Comparison of ENCODE assay signal across 16 cellular contexts in the genomic region with DNA sequence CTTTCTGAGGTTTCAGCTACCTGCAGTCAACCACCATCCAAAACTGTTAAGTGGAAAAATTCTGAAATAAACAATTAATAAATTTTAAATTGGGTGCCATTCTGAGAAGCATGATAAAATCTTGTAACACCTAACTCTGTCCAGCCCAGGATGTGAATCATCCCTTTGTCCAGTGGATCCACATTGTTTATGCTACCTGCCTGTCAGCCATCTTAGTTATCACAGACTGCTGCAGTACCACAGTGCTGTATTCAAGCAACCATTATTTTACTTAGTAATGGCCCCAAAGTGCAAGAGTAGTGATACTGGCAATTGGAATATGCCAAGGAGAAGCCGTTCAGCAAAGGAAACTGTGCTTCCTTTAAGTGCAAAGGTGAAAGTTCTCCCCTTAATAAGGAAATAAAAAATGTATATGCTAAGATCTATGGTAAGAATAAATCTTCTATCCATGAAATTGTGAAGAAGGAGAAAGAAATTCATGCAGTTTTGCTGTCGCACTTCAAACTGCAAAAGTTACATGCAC. TPM values are rescaled to one million over a fixed set of nuclear protein-coding genes. Genes with fewer than 3 reads are reported as not detected.
DNase-seq lines count a peak whose midpoint lies in the region; ATAC-seq and TF ChIP-seq lines count a peak whose summit lies in the region.
"Had no signal": no experiment of that assay in that cellular context is flagged by ENCODE, and none has a peak within 500 bp of the region (broad histone marks: within the 10 kb centered on the region; RNA-seq: fewer than 3 reads in every experiment).

No MANE protein-coding gene starts in this region.

- intact Hi-C loops in HCT116 (cut with micrococcal nuclease) = no loop called here
- intact Hi-C loops in naive thymus-derived CD4-positive, alpha-beta T cell (cut with micrococcal nuclease) = loop anchor here in 1 of 2 donors (1.0 kb wide), 1 partner anchor 7 kb away; no protein-coding TSS in a partner anchor

- no peak for TF ChIP-seq POLR2A in HCT116 (IDR thresholded peaks at IDR 0.05; ENCODE audit: borderline replicate concordance, extremely low read depth, insufficient read depth, insufficient read length)

- H3K9ac ChIP-seq in HCT116 (ENCODE audit: low read length) = no peak overlapping the region

- H3K4me3 Mint-ChIP-seq in activated T-cell treated with anti-CD3 and anti-CD28 coated beads, Interleukin-2, amount 50 U/mL, for 24 hours = no peak overlapping the region
- H3K4me3 Mint-ChIP-seq in activated T-cell treated with anti-CD3 and anti-CD28 coated beads, Interleukin-2, amount 50 U/mL, for 4 hours = no peak overlapping the region
- peak overlapping the region in 2 of 10 donors; percentile 0 to 2 for H3K4me3 Mint-ChIP-seq in naive thymus-derived CD4-positive, alpha-beta T cell

- no peak for DNase-seq in activated T-cell treated with anti-CD3 and anti-CD28 coated beads, Interleukin-2, amount 50 U/mL, for 24 hours
- DNase-seq in activated T-cell treated with anti-CD3 and anti-CD28 coated beads, Interleukin-2, amount 50 U/mL, for 4 hours = no peak
- no peak for DNase-seq in HCT116 (ENCODE audit: low read depth, low spot score)
- peak; percentile 16 for DNase-seq in dermis blood vessel endothelial cell
- DNase-seq in naive thymus-derived CD4-positive, alpha-beta T cell = no peak
- DNase-seq in GM19238 (ENCODE audit: insufficient read length, low spot score) = no peak
- DNase-seq in NCI-H1436 treated with DMSO at 0.1 percent for 48 hours (lab: John Stamatoyannopoulos, UW) = no peak
- DNase-seq: Kasumi-1, MV-4-11, NCI-H1417 treated with DMSO at 0.1 percent for 48 hours, NCI-H2029 treated with DMSO at 0.1 percent for 48 hours, NCI-H524, SHP77 treated with DMSO at 0.1 percent for 48 hours had no signal

- H3K4me1 Mint-ChIP-seq in activated T-cell treated with anti-CD3 and anti-CD28 coated beads, Interleukin-2, amount 50 U/mL, for 24 hours (ENCODE audit: low read depth) = peaks cover 55% of the 10 kb centered on the region
- H3K4me1 Mint-ChIP-seq in activated T-cell treated with anti-CD3 and anti-CD28 coated beads, Interleukin-2, amount 50 U/mL, for 4 hours (ENCODE audit: low read depth) = peaks cover 46% of the 10 kb centered on the region
- peaks cover 21 to 61% (median 49%) of the 10 kb centered on the region in 7 donors for H3K4me1 Mint-ChIP-seq in naive thymus-derived CD4-positive, alpha-beta T cell

- no peaks in the 10 kb centered on the region for H3K4me1 ChIP-seq in HCT116 (ENCODE audit: control insufficient read depth in 1 of 2, insufficient read depth in 2 of 2, low read length in 2 of 2)
- peaks cover 6 to 10% of the 10 kb centered on the region in 2 donors for H3K4me1 ChIP-seq in naive thymus-derived CD4-positive, alpha-beta T cell (ENCODE audit: control insufficient read depth in 2 of 2, insufficient read depth in 2 of 2, low read length in 2 of 2)

- POLR2A ChIA-PET in HCT116 (lab: Charles Lee) = no interaction called here
- POLR2A ChIA-PET in naive thymus-derived CD4-positive, alpha-beta T cell (lab: Charles Lee) = interaction anchor here (0.8 kb wide), 1 partner anchor 21 kb away, joined by 3 read pairs; no protein-coding TSS in a partner anchor

- CTCF ChIA-PET in HCT116 (lab: Charles Lee) = no interaction called here
- CTCF ChIA-PET in naive thymus-derived CD4-positive, alpha-beta T cell (lab: Charles Lee) = no interaction called here

- TF ChIP-seq RAD21 in HCT116 (IDR thresholded peaks at IDR 0.05; ENCODE audit: low read depth) = no peak

- H3K27ac ChIP-seq in HCT116 (ENCODE audit: low read depth, low read length) = no peak overlapping the region
- H3K27ac ChIP-seq in naive thymus-derived CD4-positive, alpha-beta T cell (ENCODE audit: low read depth, low read length) = no peak overlapping the region
- H3K27ac ChIP-seq: A549, Peyer's patch had no signal

- H3K36me3 ChIP-seq in HCT116 (ENCODE audit: control insufficient read depth in 1 of 2, insufficient read depth in 2 of 2, low read length in 2 of 2) = no peaks in the 10 kb centered on the region
- no peaks in the 10 kb centered on the region for H3K36me3 ChIP-seq in naive thymus-derived CD4-positive, alpha-beta T cell (ENCODE audit: control insufficient read depth in 2 of 3, insufficient read depth in 3 of 3, low read length in 3 of 3)
- H3K36me3 ChIP-seq: Peyer's patch had no signal

- peaks cover 10% of the 10 kb centered on the region; the same call in 1 of the 2 replicates for H3K79me2 ChIP-seq in HCT116 (ENCODE audit: insufficient read depth, low read length)

- H3K27ac Mint-ChIP-seq in activated T-cell treated with anti-CD3 and anti-CD28 coated beads, Interleukin-2, amount 50 U/mL, for 24 hours = peak overlapping the region; percentile 13
- H3K27ac Mint-ChIP-seq in naive thymus-derived CD4-positive, alpha-beta T cell = peak overlapping the region in 6 of 9 donors; percentile 10 to 59 (median 32)

- H4K20me1 ChIP-seq in HCT116 (ENCODE audit: insufficient read depth) = no peaks in the 10 kb centered on the region

- no peak overlapping the region for H3K4me3 ChIP-seq in HCT116 (replicated peaks in 1 of 2; ENCODE audit: low read depth in 1 of 2, low read length in 2 of 2)
- no peak overlapping the region for H3K4me3 ChIP-seq in naive thymus-derived CD4-positive, alpha-beta T cell (ENCODE audit: low read length)
- H3K4me3 ChIP-seq: A549, Peyer's patch had no signal

- H3K9me3 Mint-ChIP-seq in activated T-cell treated with anti-CD3 and anti-CD28 coated beads, Interleukin-2, amount 50 U/mL, for 24 hours = no peaks in the 10 kb centered on the region
- no peaks in the 10 kb centered on the region for H3K9me3 Mint-ChIP-seq in activated T-cell treated with anti-CD3 and anti-CD28 coated beads, Interleukin-2, amount 50 U/mL, for 4 hours
- H3K9me3 Mint-ChIP-seq in naive thymus-derived CD4-positive, alpha-beta T cell = peaks cover 0 to 15% (median 0%) of the 10 kb centered on the region in 11 donors

- no TSS peak for BruUV-seq in HCT116 (replicated peaks; lab: Mats Ljungman, UMichigan)

- no peaks in the 10 kb centered on the region for H3K9me3 ChIP-seq in HCT116 (ENCODE audit: control insufficient read depth in 1 of 2, insufficient read depth in 1 of 2, low read depth in 1 of 2, low read length in 2 of 2)
- no peaks in the 10 kb centered on the region for H3K9me3 ChIP-seq in naive thymus-derived CD4-positive, alpha-beta T cell (ENCODE audit: control insufficient read depth in 2 of 3, low read length in 3 of 3)
- H3K9me3 ChIP-seq: A549, Peyer's patch had no signal

- H3K27me3 ChIP-seq in HCT116 (ENCODE audit: insufficient read depth, low read length) = no peaks in the 10 kb centered on the region
- no peaks in the 10 kb centered on the region for H3K27me3 ChIP-seq in naive thymus-derived CD4-positive, alpha-beta T cell (ENCODE audit: control insufficient read depth in 2 of 2, insufficient read depth in 2 of 2, low read length in 2 of 2)
- H3K27me3 ChIP-seq: Peyer's patch had no signal

- H3K4me2 ChIP-seq in HCT116 (ENCODE audit: low read length) = no peak overlapping the region
- H3K4me2 ChIP-seq: A549 had no signal

- peaks cover 59% of the 10 kb centered on the region for H3K36me3 Mint-ChIP-seq in activated T-cell treated with anti-CD3 and anti-CD28 coated beads, Interleukin-2, amount 50 U/mL, for 24 hours (ENCODE audit: low read depth)
- H3K36me3 Mint-ChIP-seq in activated T-cell treated with anti-CD3 and anti-CD28 coated beads, Interleukin-2, amount 50 U/mL, for 4 hours (ENCODE audit: insufficient read depth) = peaks cover 37% of the 10 kb centered on the region
- peaks cover 5 to 27% (median 18%) of the 10 kb centered on the region in 5 donors for H3K36me3 Mint-ChIP-seq in naive thymus-derived CD4-positive, alpha-beta T cell

- no peak for TF ChIP-seq CTCF in HCT116 (IDR thresholded peaks at IDR 0.05 in 2 of 3, conservative IDR thresholded peaks at IDR 0.05 in 1 of 3; ENCODE audit: borderline replicate concordance in 1 of 3, insufficient read depth in 1 of 3, low read depth in 2 of 3, low read length in 2 of 3)

- no peak overlapping the region for H2AFZ ChIP-seq in HCT116 (ENCODE audit: low read depth, low read length, poor library complexity, severe bottlenecking)

- RAD21 ChIA-PET in HCT116 (lab: Charles Lee; ENCODE audit: low non-redundant PET in 1 of 2, low total read pairs in 2 of 2, uncharacterized antibody in 2 of 2, unreplicated experiment in 2 of 2) = no interaction called here

- H3K27me3 Mint-ChIP-seq in activated T-cell treated with anti-CD3 and anti-CD28 coated beads, Interleukin-2, amount 50 U/mL, for 24 hours = no peaks in the 10 kb centered on the region
- no peaks in the 10 kb centered on the region for H3K27me3 Mint-ChIP-seq in activated T-cell treated with anti-CD3 and anti-CD28 coated beads, Interleukin-2, amount 50 U/mL, for 4 hours (ENCODE audit: low read depth)
- H3K27me3 Mint-ChIP-seq in naive thymus-derived CD4-positive, alpha-beta T cell = no peaks in the 10 kb centered on the region

- H3K9me2 ChIP-seq in HCT116 (ENCODE audit: insufficient read depth) = no peaks in the 10 kb centered on the region

- ATAC-seq in activated T-cell treated with anti-CD3 and anti-CD28 coated beads, Interleukin-2, amount 50 U/mL, for 4 hours = no peak
- ATAC-seq in HCT116 = no peak
- ATAC-seq in naive thymus-derived CD4-positive, alpha-beta T cell = no peak
- no peak for ATAC-seq in HG03196 (IDR thresholded peaks at IDR 0.05; ENCODE audit: unreplicated experiment)
- ATAC-seq: A549 had no signal

TF ChIP-seq in HCT116, 20 proteins besides CTCF, POLR2A, EP300 and RAD21:
- TF ChIP-seq ZNF274 (IDR thresholded peaks at IDR 0.05; ENCODE audit: low read depth, low read length) = no peak
- TF ChIP-seq YY1 (IDR thresholded peaks at IDR 0.05; ENCODE audit: extremely low read depth, insufficient replicate concordance, low read depth, low read length) = peak; percentile 56
- TF ChIP-seq, protein P1, sequence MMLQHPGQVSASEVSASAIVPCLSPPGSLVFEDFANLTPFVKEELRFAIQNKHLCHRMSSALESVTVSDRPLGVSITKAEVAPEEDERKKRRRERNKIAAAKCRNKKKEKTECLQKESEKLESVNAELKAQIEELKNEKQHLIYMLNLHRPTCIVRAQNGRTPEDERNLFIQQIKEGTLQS (IDR thresholded peaks at IDR 0.05) = no peak
TF ChIP-seq in HCT116: peak in this region for 1.

RNA-seq across cellular contexts. Expression of a gene that starts 20.6 kb away (rescaled TPM):
- 100 to 1,000 TPM; 124 to 136 (median 133) TPM for total RNA-seq in activated T-cell treated with anti-CD3 and anti-CD28 coated beads, Interleukin-2, amount 50 U/mL, for 4 hours
- total RNA-seq in HCT116 (2021; ENCODE audit: unreplicated experiment) (67.0 TPM), dermis blood vessel endothelial cell (64.8 and 82.7 TPM in 2 replicates)
- polyA plus RNA-seq in HCT116 (2012) = 28.8 and 36.2 TPM in 2 replicates
- total RNA-seq in naive thymus-derived CD4-positive, alpha-beta T cell = 10 to 100 TPM; 35.8 to 41.2 (median 40.0) TPM
- polyA plus RNA-seq in naive thymus-derived CD4-positive, alpha-beta T cell = 10 to 100 TPM; 13.5 to 13.8 TPM
